23 cellular contexts compared by ENCODE assay signal in the genomic region with DNA sequence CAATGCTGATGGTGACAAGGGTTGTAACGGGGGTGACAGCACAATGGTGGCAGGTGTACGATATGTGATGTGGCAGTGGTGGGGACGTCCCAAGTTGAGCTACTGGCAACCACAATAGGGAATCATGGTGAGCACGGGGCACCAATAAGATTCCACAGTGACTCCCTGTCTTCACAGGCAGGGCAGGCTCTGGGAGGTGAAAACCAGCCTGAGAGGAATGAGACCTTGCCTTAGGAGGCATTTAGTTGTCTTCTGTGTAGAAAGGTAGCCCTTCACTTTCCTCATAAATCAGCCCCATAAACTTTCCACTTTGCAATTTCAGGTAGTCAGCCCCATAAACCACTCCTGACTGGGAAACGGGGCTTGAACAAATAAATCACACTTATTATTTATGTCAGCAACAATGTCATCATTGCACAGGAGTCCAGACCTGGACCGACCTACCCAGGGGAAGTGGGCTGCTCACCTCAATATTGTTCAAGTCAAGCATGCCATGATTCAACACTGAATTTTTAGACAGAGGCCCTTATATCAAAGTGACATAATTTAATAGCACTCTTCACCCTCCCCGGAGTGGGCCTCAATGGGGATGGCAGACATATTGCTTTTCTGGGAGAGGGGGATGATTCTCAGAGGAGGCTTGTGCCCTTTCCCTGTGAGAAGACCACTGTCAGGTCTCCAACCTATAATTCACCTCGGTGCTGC.
"Had no signal": no experiment of that assay in that cellular context is flagged by ENCODE, and none has a peak within 500 bp of the region (broad histone marks: within the 10 kb centered on the region; RNA-seq: fewer than 3 reads in every experiment).

No MANE protein-coding gene starts in this region.

- FAIRE-seq: endometrium had no signal

- DNase-seq: activated CD4-positive, alpha-beta T cell treated with anti-CD3 and anti-CD28 coated beads for 48 hours; activated CD4-positive, alpha-beta T cell treated with anti-CD3 and anti-CD28 coated beads, Interleukin-2, amount 50 U/mL, for 48 hours; activated T-cell treated with anti-CD3 and anti-CD28 coated beads, Interleukin-2, amount 50 U/mL, for 48 hours; effector CD4-positive, alpha-beta T cell; gastrocnemius medialis; hypothalamus; immature natural killer cell; left ventricle myocardium inferior; mesendoderm; mucosa of descending colon; posterior cingulate gyrus; right cardiac atrium; stimulated activated CD4-positive, alpha-beta T cell treated with anti-CD3 and anti-CD28 coated beads, Interleukin-15, amount 100 ng/mL, for 24 hours; stimulated activated naive CD4-positive, alpha-beta T cell treated with Interleukin-2 at 50 U/mL for 16 hours; T-helper 17 cell; T1000; uterus had no signal

- H3K36me3 ChIP-seq: breast epithelium, gastrocnemius medialis, left ventricle myocardium inferior, tibial nerve, uterus, WERI-Rb-1 had no signal

- H3K4me1 ChIP-seq: breast epithelium, uterus had no signal

- H3K27me3 ChIP-seq: breast epithelium, gastrocnemius medialis, tibial nerve, uterus had no signal

- H3K4me3 ChIP-seq: breast epithelium, gastrocnemius medialis, left ventricle myocardium inferior, lung, mucosa of descending colon, tibial nerve, uterus had no signal

- H3K27ac ChIP-seq: epithelial cell of prostate, gastrocnemius medialis, left ventricle myocardium inferior, tibial nerve, uterus, WERI-Rb-1 had no signal

- H3K9me3 ChIP-seq: breast epithelium, gastrocnemius medialis, left ventricle myocardium inferior, mucosa of descending colon, tibial nerve, uterus had no signal
